ENCODE assay signal across 16 cellular contexts in the genomic region with DNA sequence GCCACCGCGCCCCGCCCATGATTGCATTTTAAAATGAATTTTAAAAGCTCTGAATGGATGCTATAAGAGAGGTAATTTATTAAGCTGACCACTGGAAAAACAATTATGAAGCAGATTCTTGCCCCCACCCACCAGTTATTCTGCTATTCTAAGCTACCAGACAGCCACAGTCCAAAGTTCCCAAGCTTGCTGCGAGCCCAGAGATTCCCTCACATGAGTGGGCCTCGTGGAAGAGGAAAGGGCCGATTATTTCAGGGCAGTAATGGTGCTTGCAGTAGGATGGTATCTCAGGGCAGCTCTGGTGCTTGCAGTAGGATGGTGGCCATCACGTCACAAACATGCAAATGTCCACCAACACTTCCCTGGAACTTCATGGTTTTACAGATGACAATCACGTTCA. TPM values are rescaled to one million over a fixed set of nuclear protein-coding genes. Genes with fewer than 3 reads are reported as not detected.
A peak's percentile ranks its signal among the peaks of the same experiment; 100 is the strongest.
DNase-seq lines count a peak whose midpoint lies in the region; ATAC-seq and TF ChIP-seq lines count a peak whose summit lies in the region.
"Had no signal": no experiment of that assay in that cellular context is flagged by ENCODE, and none has a peak within 500 bp of the region (broad histone marks: within the 10 kb centered on the region; RNA-seq: fewer than 3 reads in every experiment).

No MANE protein-coding gene starts in this region.

- WGBS in liver = 68% methylated on average over 8 of the region's 8 CpGs
- WGBS in neuronal stem cell (ENCODE audit: extremely low coverage in 2 of 2, insufficient read length in 2 of 2, insufficient replicate concordance in 1 of 2), 2 donors = no CpG with 5 or more reads among the region's 8 CpGs

- TF ChIP-seq CTCF in VCaP (conservative IDR thresholded peaks at IDR 0.05) (no peak), liver (IDR thresholded peaks at IDR 0.05; ENCODE audit: low read depth, low read length, missing input control) (no peak)

- H2AK5ac ChIP-seq in neuronal stem cell (ENCODE audit: low read depth, low read length) = no peak overlapping the region

- no peak overlapping the region for H3K9ac ChIP-seq in liver (ENCODE audit: low read depth in 1 of 2, low read length in 2 of 2)
- H3K9ac ChIP-seq in neuronal stem cell (ENCODE audit: low read depth, low read length, poor library complexity) = no peak overlapping the region
- H3K9ac ChIP-seq: BLaER1 treated with 17β-estradiol and CSF1 and Interleukin-3, amounts not matched to agents 10 nM and 100 nM had no signal

- H2BK120ac ChIP-seq in neuronal stem cell (ENCODE audit: low read depth, low read length) = no peak overlapping the region

- no peak overlapping the region for H3K4me3 ChIP-seq in liver (ENCODE audit: low read depth in 1 of 3, low read length in 3 of 3)
- H3K4me3 ChIP-seq in neuronal stem cell (ENCODE audit: low read length in 2 of 2) = no peak overlapping the region
- H3K4me3 ChIP-seq: BLaER1 treated with 17β-estradiol and CSF1 and Interleukin-3, amounts not matched to agents 10 nM and 100 nM; GM23338 had no signal

- no peak overlapping the region for H3K4ac ChIP-seq in neuronal stem cell (ENCODE audit: low read length)

- H2BK5ac ChIP-seq in neuronal stem cell (ENCODE audit: low read length) = no peak overlapping the region

- peaks cover 29 to 91% (median 85%) of the 10 kb centered on the region in 4 donors for H3K4me1 ChIP-seq in liver (ENCODE audit: control insufficient read depth in 4 of 4, insufficient read depth in 4 of 4, low read length in 3 of 4)
- peaks cover 9 to 24% of the 10 kb centered on the region in 2 donors for H3K4me1 ChIP-seq in neuronal stem cell (ENCODE audit: control insufficient read depth in 2 of 2, insufficient read depth in 1 of 2, low read depth in 1 of 2, low read length in 2 of 2)

- H3K14ac ChIP-seq in neuronal stem cell (ENCODE audit: low read length) = no peak overlapping the region

- H4K8ac ChIP-seq in neuronal stem cell (ENCODE audit: low read depth, low read length) = no peak overlapping the region

- no peak overlapping the region for H2AFZ ChIP-seq in neuronal stem cell (ENCODE audit: low read length)
- H2AFZ ChIP-seq: GM23338 had no signal

- H3K4me2 ChIP-seq in neuronal stem cell (ENCODE audit: insufficient read depth, low read length, poor library complexity, severe bottlenecking) = no peak overlapping the region
- H3K4me2 ChIP-seq: BLaER1 treated with 17β-estradiol and CSF1 and Interleukin-3, amounts not matched to agents 10 nM and 100 nM; GM23338 had no signal

- H3K79me1 ChIP-seq in neuronal stem cell (ENCODE audit: low read depth, low read length) = no peaks in the 10 kb centered on the region

- H3K9me3 ChIP-seq in liver (ENCODE audit: control insufficient read depth in 4 of 4, low read length in 3 of 4) (no peaks in the 10 kb centered on the region), neuronal stem cell (replicated peaks in 1 of 2; ENCODE audit: control insufficient read depth in 2 of 2, insufficient read depth in 1 of 2, low read depth in 1 of 2, low read length in 2 of 2) (no peaks in the 10 kb centered on the region)
- H3K9me3 ChIP-seq: BLaER1 treated with 17β-estradiol and CSF1 and Interleukin-3, amounts not matched to agents 10 nM and 100 nM had no signal

- peak overlapping the region; percentile 50 for H4K91ac ChIP-seq in neuronal stem cell (ENCODE audit: low read depth, low read length, poor library complexity)

- no peak for TF ChIP-seq RAD21 in liver (IDR thresholded peaks at IDR 0.05)

- H3K27ac ChIP-seq in VCaP (peak overlapping the region; percentile 98), liver (ENCODE audit: low read depth in 1 of 2, low read length in 2 of 2) (no peak overlapping the region), neuronal stem cell (replicated peaks; ENCODE audit: low read length) (no peak overlapping the region)
- H3K27ac ChIP-seq: BLaER1 treated with 17β-estradiol and CSF1 and Interleukin-3, amounts not matched to agents 10 nM and 100 nM; HL-60 had no signal

- H3K18ac ChIP-seq in neuronal stem cell (ENCODE audit: low read length) = no peak overlapping the region

- DNase-seq in neuronal stem cell (ENCODE audit: low spot score) (no peak), NCI-H345 (lab: John Stamatoyannopoulos, UW) (no peak), NCI-H2029 (lab: John Stamatoyannopoulos, UW) (no peak), NK-92 (lab: John Stamatoyannopoulos, UW; ENCODE audit: unreplicated experiment) (no peak)
- DNase-seq: CD8-positive, alpha-beta memory T cell; COR-L47; DMS 273 treated with DMSO at 0.1 percent for 48 hours; DND-41; HCEC 1CT; IMR-90 had no signal

- no peak overlapping the region for H2BK15ac ChIP-seq in neuronal stem cell (ENCODE audit: low read length)

- H3K23ac ChIP-seq in neuronal stem cell (ENCODE audit: low read depth, low read length, poor library complexity) = no peak overlapping the region

- H2BK12ac ChIP-seq in neuronal stem cell (ENCODE audit: low read length) = no peak overlapping the region

- H3K27me3 ChIP-seq in liver (ENCODE audit: control insufficient read depth in 4 of 4, insufficient read depth in 4 of 4, low read length in 3 of 4) (no peaks in the 10 kb centered on the region), neuronal stem cell (ENCODE audit: control insufficient read depth in 3 of 3, insufficient read depth in 3 of 3, low read depth in 1 of 3, low read length in 3 of 3) (no peaks in the 10 kb centered on the region)
- H3K27me3 ChIP-seq: BLaER1 treated with 17β-estradiol and CSF1 and Interleukin-3, amounts not matched to agents 10 nM and 100 nM had no signal

- ATAC-seq in GM18907 (IDR thresholded peaks at IDR 0.05; ENCODE audit: unreplicated experiment) = no peak
- ATAC-seq: GM23338 had no signal

- H3K36me3 ChIP-seq in liver (ENCODE audit: control insufficient read depth in 4 of 4, insufficient read depth in 3 of 4, low read depth in 1 of 4, low read length in 3 of 4) = no peaks in the 10 kb centered on the region
- no peaks in the 10 kb centered on the region for H3K36me3 ChIP-seq in neuronal stem cell (replicated peaks in 1 of 2; ENCODE audit: control insufficient read depth in 2 of 2, insufficient read depth in 2 of 2, low read length in 2 of 2)
- H3K36me3 ChIP-seq: BLaER1 treated with 17β-estradiol and CSF1 and Interleukin-3, amounts not matched to agents 10 nM and 100 nM had no signal

TF ChIP-seq in liver, 16 proteins besides CTCF, POLR2A, EP300 and RAD21 (continues in another document):
- TF ChIP-seq GABPA (IDR thresholded peaks at IDR 0.05 in 1 of 2, conservative IDR thresholded peaks at IDR 0.05 in 1 of 2) (no peak), SP1 (IDR thresholded peaks at IDR 0.05) (peak; percentile 32), FOXA2 (IDR thresholded peaks at IDR 0.05) (no peak), HNF4A (conservative IDR thresholded peaks at IDR 0.05) (peak; percentile 24 to 49), TAF1 (conservative IDR thresholded peaks at IDR 0.05) (no peak), HNF4G (IDR thresholded peaks at IDR 0.05) (no peak), JUND (IDR thresholded peaks at IDR 0.05) (no peak), FOXA1 (IDR thresholded peaks at IDR 0.05) (no peak), EGR1 (IDR thresholded peaks at IDR 0.05; ENCODE audit: low read depth in 2 of 2) (no peak), NR2F2 (IDR thresholded peaks at IDR 0.05) (no peak), RXRA (IDR thresholded peaks at IDR 0.05) (no peak), YY1 (IDR thresholded peaks at IDR 0.05) (no peak)
- TF ChIP-seq, protein P1, sequence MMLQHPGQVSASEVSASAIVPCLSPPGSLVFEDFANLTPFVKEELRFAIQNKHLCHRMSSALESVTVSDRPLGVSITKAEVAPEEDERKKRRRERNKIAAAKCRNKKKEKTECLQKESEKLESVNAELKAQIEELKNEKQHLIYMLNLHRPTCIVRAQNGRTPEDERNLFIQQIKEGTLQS (IDR thresholded peaks at IDR 0.05) = no peak
- TF ChIP-seq, protein P2, sequence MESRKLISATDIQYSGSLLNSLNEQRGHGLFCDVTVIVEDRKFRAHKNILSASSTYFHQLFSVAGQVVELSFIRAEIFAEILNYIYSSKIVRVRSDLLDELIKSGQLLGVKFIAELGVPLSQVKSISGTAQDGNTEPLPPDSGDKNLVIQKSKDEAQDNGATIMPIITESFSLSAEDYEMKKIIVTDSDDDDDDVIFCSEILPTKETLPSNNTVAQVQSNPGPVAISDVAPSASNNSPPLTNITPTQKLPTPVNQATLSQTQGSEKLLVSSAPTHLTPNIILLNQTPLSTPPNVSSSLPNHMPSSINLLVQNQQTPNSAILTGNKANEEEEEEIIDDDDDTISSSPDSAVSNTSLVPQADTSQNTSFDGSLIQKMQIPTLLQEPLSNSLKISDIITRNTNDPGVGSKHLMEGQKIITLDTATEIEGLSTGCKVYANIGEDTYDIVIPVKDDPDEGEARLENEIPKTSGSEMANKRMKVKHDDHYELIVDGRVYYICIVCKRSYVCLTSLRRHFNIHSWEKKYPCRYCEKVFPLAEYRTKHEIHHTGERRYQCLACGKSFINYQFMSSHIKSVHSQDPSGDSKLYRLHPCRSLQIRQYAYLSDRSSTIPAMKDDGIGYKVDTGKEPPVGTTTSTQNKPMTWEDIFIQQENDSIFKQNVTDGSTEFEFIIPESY (IDR thresholded peaks at IDR 0.05) = no peak
- TF ChIP-seq, protein P3, sequence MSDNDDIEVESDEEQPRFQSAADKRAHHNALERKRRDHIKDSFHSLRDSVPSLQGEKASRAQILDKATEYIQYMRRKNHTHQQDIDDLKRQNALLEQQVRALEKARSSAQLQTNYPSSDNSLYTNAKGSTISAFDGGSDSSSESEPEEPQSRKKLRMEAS (IDR thresholded peaks at IDR 0.05) = no peak

RNA-seq across cellular contexts. Expression of a gene that starts 56.7 kb away (rescaled TPM):
- 10 to 100 TPM; 29.4 to 45.4 TPM for total RNA-seq in liver
- 1 to 10 TPM; 4.9 to 9.9 TPM for polyA plus RNA-seq in liver
- polyA plus RNA-seq in neuronal stem cell (2013, experiment 1 of 2) = 3.6 TPM
- polyA plus RNA-seq in neuronal stem cell (2013, experiment 2 of 2) = 3.7 TPM
